Comparison of ENCODE assay signal across 11 cellular contexts in genomic region chr4:76459291-76459723, GRCh38. TPM values are rescaled to one million over a fixed set of nuclear protein-coding genes. Genes with fewer than 3 reads are reported as not detected.
A peak's percentile ranks its signal among the peaks of the same experiment; 100 is the strongest.
DNase-seq lines count a peak whose midpoint lies in the region; ATAC-seq, FAIRE-seq and TF ChIP-seq lines count a peak whose summit lies in the region.
"Had no signal": no experiment of that assay in that cellular context is flagged by ENCODE, and none has a peak within 500 bp of the region (broad histone marks: within the 10 kb centered on the region; RNA-seq: fewer than 3 reads in every experiment).

No MANE protein-coding gene starts in this region.

- WGBS in heart left ventricle, 4 donors: 22 to 37% (median 25%) methylated on average over 11 of the region's 11 CpGs
- 56 to 60% methylated on average over 11 of the region's 11 CpGs for whole genome bisulfite sequencing in pancreas, 2 donors

- TF ChIP-seq POLR2A in heart left ventricle (IDR thresholded peaks at IDR 0.05): no peak

- FAIRE-seq in pancreas (lab: Jason Lieb, UNC): no peak
- FAIRE-seq: GM19239 had no signal

- H3K27me3 ChIP-seq in ascending aorta (no peaks in the 10 kb centered on the region), heart left ventricle (no peaks in the 10 kb centered on the region), pancreas (no peaks in the 10 kb centered on the region)

- TF ChIP-seq CTCF in ascending aorta (IDR thresholded peaks at IDR 0.05): no peak
- TF ChIP-seq CTCF in heart left ventricle (IDR thresholded peaks at IDR 0.05): peak in 1 of 12 donors; percentile 4
- TF ChIP-seq CTCF in pancreas (IDR thresholded peaks at IDR 0.05): no peak

- peak overlapping the region; percentile 4 to 57 for H3K27ac ChIP-seq in ascending aorta
- peak overlapping the region in 9 of 12 donors; percentile 6 to 79 (median 67) for H3K27ac ChIP-seq in heart left ventricle
- H3K27ac ChIP-seq in pancreas: peak overlapping the region in 3 of 4 donors; percentile 28 to 68 (median 64)

- peaks cover 7 to 8% of the 10 kb centered on the region in 2 donors for H3K9me3 Mint-ChIP-seq in activated naive CD4-positive, alpha-beta T cell treated with anti-CD3 and anti-CD28 coated beads, Interleukin-2, amount 50 U/mL, for 72 hours

- H3K4me1 ChIP-seq in ascending aorta (peaks cover 0 to 6% of the 10 kb centered on the region in 2 donors), heart left ventricle (peaks cover 0 to 13% (median 1%) of the 10 kb centered on the region in 12 donors), pancreas (no peaks in the 10 kb centered on the region)

- H3K36me3 Mint-ChIP-seq in activated naive CD4-positive, alpha-beta T cell treated with anti-CD3 and anti-CD28 coated beads, Interleukin-2, amount 50 U/mL, for 72 hours: peaks cover 7 to 13% of the 10 kb centered on the region in 2 donors

- intact Hi-C loops in ascending aorta (cut with DNase I): no loop called here
- intact Hi-C loops in heart left ventricle (cut with DNase I): no loop called here
- intact Hi-C loops in pancreas (cut with DNase I): no loop called here

- peak; percentile 63 to 83 (median 72) for ATAC-seq in heart left ventricle
- peak; percentile 48 to 76 (median 68) for ATAC-seq in pancreas
- no peak for ATAC-seq in activated naive CD4-positive, alpha-beta T cell treated with anti-CD3 and anti-CD28 coated beads, Interleukin-2, amount 50 U/mL, for 72 hours
- no peak for ATAC-seq in GM19035 (IDR thresholded peaks at IDR 0.05; ENCODE audit: unreplicated experiment)
- no peak for ATAC-seq in GM21381 (IDR thresholded peaks at IDR 0.05; ENCODE audit: unreplicated experiment)
- no peak for ATAC-seq in stimulated activated naive CD8-positive, alpha-beta T cell treated with anti-CD3 and anti-CD28 coated beads, Interleukin-15, Interleukin-2, amounts not matched to agents 100 U/mL and 50 U/mL, for 24 hours

- DNase-seq in ELF-1 (ENCODE audit: low read depth, low spot score): peak; percentile 92
- DNase-seq in ascending aorta (ENCODE audit: low spot score in 2 of 2): no peak
- no peak for DNase-seq in heart left ventricle
- peak in 1 of 6 donors; percentile 24 for DNase-seq in pancreas
- no peak for DNase-seq in activated naive CD4-positive, alpha-beta T cell treated with anti-CD3 and anti-CD28 coated beads, Interleukin-2, amount 50 U/mL, for 72 hours (ENCODE audit: low spot score in 2 of 2)
- no peak for DNase-seq in stimulated activated naive CD8-positive, alpha-beta T cell treated with anti-CD3 and anti-CD28 coated beads, Interleukin-15, Interleukin-2, amounts not matched to agents 100 U/mL and 50 U/mL, for 24 hours
- DNase-seq: cerebellar nuclear complex, DMS53 had no signal

- H3K36me3 ChIP-seq in ascending aorta (no peaks in the 10 kb centered on the region), heart left ventricle (no peaks in the 10 kb centered on the region), pancreas (no peaks in the 10 kb centered on the region)

- no peak overlapping the region for H3K27ac Mint-ChIP-seq in activated naive CD4-positive, alpha-beta T cell treated with anti-CD3 and anti-CD28 coated beads, Interleukin-2, amount 50 U/mL, for 72 hours

- H3K4me3 ChIP-seq in ascending aorta (peak overlapping the region; percentile 22 to 24), heart left ventricle (peak overlapping the region in 3 of 12 donors; percentile 28 to 29 (median 28)), pancreas (no peak overlapping the region)

- H3K9me3 ChIP-seq in ascending aorta (peaks cover 0 to 10% of the 10 kb centered on the region in 2 donors), heart left ventricle (peaks cover 0 to 15% (median 7%) of the 10 kb centered on the region in 12 donors), pancreas (no peaks in the 10 kb centered on the region)

RNA-seq across cellular contexts. Expression of gene SHROOM3, which starts 24.3 kb away (rescaled TPM):
- total RNA-seq in ascending aorta (192 TPM), heart left ventricle (10 to 100 TPM; 11.7 to 38.5 (median 20.3) TPM), pancreas (10 to 100 TPM; 11.7 to 43.5 (median 21.3) TPM)
- polyA plus RNA-seq in heart left ventricle (10 to 100 TPM in 1 of 2 donors, 1 to 10 TPM in 1; 4.6 to 32.4 TPM), pancreas (1 to 10 TPM; 6.2 to 8.7 TPM)
- under 1 TPM; 0.20 to 0.21 TPM for total RNA-seq in activated naive CD4-positive, alpha-beta T cell treated with anti-CD3 and anti-CD28 coated beads, Interleukin-2, amount 50 U/mL, for 72 hours

RNA-seq across cellular contexts. Expression of gene CCDC158, which starts 38.4 kb away (rescaled TPM):
- 1.1 TPM for total RNA-seq in ascending aorta
- total RNA-seq in heart left ventricle: under 1 TPM in 7 of 9 donors, not detected in 2; 0.09 to 0.75 (median 0.50) TPM
- under 1 TPM; 0.01 to 0.23 TPM for polyA plus RNA-seq in heart left ventricle
- total RNA-seq in pancreas: under 1 TPM; 0.41 to 0.94 (median 0.63) TPM
- under 1 TPM; 0.19 to 0.73 TPM for polyA plus RNA-seq in pancreas
- total RNA-seq in activated naive CD4-positive, alpha-beta T cell treated with anti-CD3 and anti-CD28 coated beads, Interleukin-2, amount 50 U/mL, for 72 hours: not detected

Comparison
In these comparisons a context has a peak if more than half of its experiments do, and no peak if none do; other contexts are left out.
1. H3K4me3 ChIP-seq: peak in ascending aorta (2 of 2); none in pancreas (0 of 4).
2. ATAC-seq: peak in heart left ventricle (4 of 4) and pancreas (4 of 4); none in activated naive CD4-positive, alpha-beta T cell treated with anti-CD3 and anti-CD28 coated beads, Interleukin-2, amount 50 U/mL, for 72 hours (0 of 2), GM19035 (single experiment), GM21381 (single experiment) and stimulated activated naive CD8-positive, alpha-beta T cell treated with anti-CD3 and anti-CD28 coated beads, Interleukin-15, Interleukin-2, amounts not matched to agents 100 U/mL and 50 U/mL, for 24 hours (single experiment).
3. RNA of gene SHROOM3, which starts 24.3 kb away (total RNA-seq): 192 TPM in ascending aorta (single experiment), 11.7 to 43.5 TPM in pancreas and 11.7 to 38.5 TPM in heart left ventricle; 0.20 to 0.21 TPM in activated naive CD4-positive, alpha-beta T cell treated with anti-CD3 and anti-CD28 coated beads, Interleukin-2, amount 50 U/mL, for 72 hours; every median in the first group is over 10 times any median in the second.
4. Peak in every context shown above with its lines, with median percentiles within 50 percentile points of each other: H3K27ac ChIP-seq.